35 cellular contexts compared by ENCODE assay signal in genomic region chr2:78420132-78420531, GRCh38.
"Had no signal": no experiment of that assay in that cellular context is flagged by ENCODE, and none has a peak within 500 bp of the region (broad histone marks: within the 10 kb centered on the region; RNA-seq: fewer than 3 reads in every experiment).

No MANE protein-coding gene starts in this region.

- H3K27me3 ChIP-seq: MG63 had no signal

- H3K36me3 ChIP-seq: MG63 had no signal

- H3K4me3 ChIP-seq: MG63 had no signal

- H3K9me3 ChIP-seq: MG63 had no signal

- DNase-seq: Karpas-422, Kasumi-1, MG63, MM.1S, MV-4-11, NCI-H1048, NCI-H1092, NCI-H1092 treated with DMSO at 0.1 percent for 48 hours, NCI-H1105, NCI-H1105 treated with DMSO at 0.1 percent for 48 hours, NCI-H1417, NCI-H1417 treated with DMSO at 0.1 percent for 48 hours, NCI-H1436, NCI-H1436 treated with DMSO at 0.1 percent for 48 hours, NCI-H146, NCI-H1694, NCI-H1694 treated with DMSO at 0.1 percent for 48 hours, NCI-H187, NCI-H187 treated with DMSO at 0.1 percent for 48 hours, NCI-H1930, NCI-H2029, NCI-H2029 treated with DMSO at 0.1 percent for 48 hours, NCI-H2081, NCI-H2081 treated with DMSO at 0.1 percent for 48 hours, NCI-H2107, NCI-H2171, NCI-H2171 treated with DMSO at 0.1 percent for 48 hours, NCI-H2227 treated with DMSO at 0.1 percent for 48 hours, NCI-H226, NCI-H345, NCI-H446, NCI-H446 treated with DMSO at 0.1 percent for 48 hours, NCI-H510A, NCI-H510A treated with DMSO at 0.1 percent for 48 hours, NCI-H524 had no signal
